Comparison of ENCODE assay signal across 21 cellular contexts in the genomic region with DNA sequence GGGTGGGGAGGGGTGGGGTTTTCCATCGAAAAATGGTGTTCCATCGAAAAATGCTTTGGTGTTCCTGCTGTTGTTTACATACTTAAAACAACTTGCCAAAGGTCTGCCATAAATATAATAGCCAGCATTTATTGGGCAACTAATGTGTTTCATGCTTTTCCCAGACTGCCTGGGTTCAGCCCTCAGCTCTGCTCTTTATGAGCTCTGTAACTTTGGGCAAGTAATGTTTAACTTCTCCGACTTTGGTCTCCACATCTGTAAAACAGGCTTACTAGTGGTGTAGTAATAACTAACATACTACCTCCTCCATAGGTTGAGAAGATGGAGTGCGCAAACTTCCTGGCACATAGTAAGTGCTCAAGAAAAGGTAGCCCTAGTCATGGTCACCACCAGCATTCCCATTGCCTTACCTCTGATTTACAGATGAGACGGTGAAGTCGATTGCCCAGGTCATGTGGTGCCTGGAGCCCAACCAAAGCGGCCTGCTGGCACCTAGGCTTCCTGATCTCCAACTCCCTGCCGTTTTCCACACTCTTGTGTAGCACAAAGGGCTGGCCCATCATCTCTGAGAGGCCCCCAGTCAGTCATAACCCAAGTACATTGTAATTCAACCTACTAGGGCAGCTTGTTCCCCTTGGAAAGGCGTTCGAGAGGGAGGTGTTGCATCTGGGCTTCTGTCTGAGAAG. TPM values are rescaled to one million over a fixed set of nuclear protein-coding genes. Genes with fewer than 3 reads are reported as not detected.
A peak's percentile ranks its signal among the peaks of the same experiment; 100 is the strongest.
DNase-seq lines count a peak whose midpoint lies in the region; ATAC-seq and TF ChIP-seq lines count a peak whose summit lies in the region.
"Had no signal": no experiment of that assay in that cellular context is flagged by ENCODE, and none has a peak within 500 bp of the region (broad histone marks: within the 10 kb centered on the region; RNA-seq: fewer than 3 reads in every experiment).

No MANE protein-coding gene starts in this region.

- DNase-seq in AG04450 (ENCODE audit: low read depth, low spot score) (no peak), IMR-90 (no peak), fibroblast of villous mesenchyme (ENCODE audit: low read depth) (peak; percentile 73), progenitor cell of endocrine pancreas (ENCODE audit: low spot score, unreplicated experiment) (no peak), SIG-M5 (lab: John Stamatoyannopoulos, UW) (no peak), NCI-H2171 (lab: John Stamatoyannopoulos, UW) (no peak), activated gamma-delta T cell treated with Interleukin-2 at 50 U/mL for 16 hours (no peak)
- DNase-seq: activated CD4-positive, CD25-positive, alpha-beta regulatory T cell; activated effector memory CD4-positive, alpha-beta T cell treated with Interleukin-2 at 50 U/mL for 16 hours; amniotic stem cell; EL; endodermal cell; foreskin fibroblast; MG63; naive B cell; NCI-H1694 treated with DMSO at 0.1 percent for 48 hours; stimulated activated naive B cell treated with anti-CD40 and anti-IgM and Interleukin-4, amounts not matched to agents 10 μg/mL and 1 μg/mL and 100 μg/mL, for 72 hours; upper lobe of right lung had no signal

- no peak overlapping the region for H3K56ac ChIP-seq in IMR-90 (ENCODE audit: extremely low read depth, insufficient read depth, low read length)

- H3K79me1 ChIP-seq in IMR-90 (ENCODE audit: low read depth in 1 of 2, low read length in 2 of 2) = peaks cover 16 to 93% of the 10 kb centered on the region in 2 experiments; a peak in 3 of 4 replicates

- peak overlapping the region; percentile 70; the same call in 1 of the 2 replicates for H2AK5ac ChIP-seq in IMR-90 (ENCODE audit: low read depth, low read length)

- no peak overlapping the region for H4K5ac ChIP-seq in IMR-90 (ENCODE audit: low read depth, low read length)

- H3K9me3 Mint-ChIP-seq in progenitor cell of endocrine pancreas (ENCODE audit: low read depth) = no peaks in the 10 kb centered on the region
- H3K9me3 Mint-ChIP-seq: endodermal cell; naive B cell; stimulated activated naive B cell treated with anti-CD40 and anti-IgM and Interleukin-4, amounts not matched to agents 10 μg/mL and 1 μg/mL and 100 μg/mL, for 72 hours had no signal

- 80% methylated on average over 4 of the region's 10 CpGs; no CpG with 5 or more reads in 1 of the 2 experiments for WGBS in IMR-90 (ENCODE audit: extremely low coverage in 2 of 2, insufficient read length in 1 of 2), 2 experiments

- H2BK5ac ChIP-seq in IMR-90 (ENCODE audit: low read depth, low read length, poor library complexity, severe bottlenecking) = peak overlapping the region; percentile 12

- H3K36me3 ChIP-seq in IMR-90 (ENCODE audit: control insufficient read depth, insufficient read depth, low read length) = no peaks in the 10 kb centered on the region; the same call in 1 of the 2 replicates
- H3K36me3 ChIP-seq: left lung, upper lobe of right lung had no signal

- H2BK15ac ChIP-seq in IMR-90 (ENCODE audit: low read depth, low read length) = no peak overlapping the region; the same call in 2 of the 3 replicates

- POLR2A ChIA-PET in AG04450 (lab: Yijun Ruan, JAX) (no interaction called here), IMR-90 (lab: Charles Lee; ENCODE audit: unreplicated experiment) (no interaction called here)

- no peak overlapping the region for H3K18ac ChIP-seq in IMR-90 (ENCODE audit: low read depth, low read length)

- H3K4me2 ChIP-seq in IMR-90 (ENCODE audit: low read depth, low read length) = no peak overlapping the region

- no peak for TF ChIP-seq RAD21 in IMR-90 (IDR thresholded peaks at IDR 0.05; ENCODE audit: low read length)

- peak overlapping the region; percentile 61; the same call in 1 of the 2 replicates for H3K23ac ChIP-seq in IMR-90 (ENCODE audit: low read depth, low read length)

- no peak overlapping the region for H2BK20ac ChIP-seq in IMR-90 (ENCODE audit: low read depth, low read length)

- no TSS peak for BruUV-seq in IMR-90 (replicated peaks; lab: Mats Ljungman, UMichigan)

- in situ Hi-C loops in IMR-90 (cut with MboI; ENCODE audit: low sequenced_read_pairs) = loop anchor here (10.0 kb wide), 1 partner anchor 1033 kb away; no protein-coding TSS in a partner anchor

- peaks cover 100% of the 10 kb centered on the region for H4K20me1 ChIP-seq in IMR-90 (ENCODE audit: insufficient read depth, low read length)

- intact Hi-C loops in IMR-90 (cut with micrococcal nuclease) = no loop called here

- H3K27me3 ChIP-seq in AG04450 (ENCODE audit: control insufficient read depth, insufficient read depth, low read length) = no peaks in the 10 kb centered on the region
- no peaks in the 10 kb centered on the region for H3K27me3 ChIP-seq in IMR-90 (ENCODE audit: control insufficient read depth, insufficient read depth, low read length)
- H3K27me3 ChIP-seq: left lung, MG63, upper lobe of right lung had no signal

- H4K91ac ChIP-seq in IMR-90 (ENCODE audit: insufficient read depth, low read depth, low read length) = no peak overlapping the region

- no peaks in the 10 kb centered on the region for H3K36me3 Mint-ChIP-seq in progenitor cell of endocrine pancreas (ENCODE audit: insufficient read depth)
- H3K36me3 Mint-ChIP-seq: naive B cell had no signal

- H3K9ac ChIP-seq in IMR-90 (ENCODE audit: low read depth, low read length) = no peak overlapping the region
- H3K9ac ChIP-seq: parathyroid adenoma had no signal

- H3K14ac ChIP-seq in IMR-90 (replicated peaks; ENCODE audit: low read depth, low read length) = peak overlapping the region; percentile 13

- H3K4me1 ChIP-seq in IMR-90 (ENCODE audit: control insufficient read depth, insufficient read depth, low read length) = peaks cover 82% of the 10 kb centered on the region

- ATAC-seq in IMR-90 (ENCODE audit: low read depth) (no peak), GM18502 (IDR thresholded peaks at IDR 0.05; ENCODE audit: poor library complexity, unreplicated experiment) (no peak)
- ATAC-seq: left lung; stimulated activated naive B cell treated with anti-CD40 and anti-IgM and Interleukin-4, amounts not matched to agents 10 μg/mL and 1 μg/mL and 100 μg/mL, for 72 hours; upper lobe of right lung had no signal

- TF ChIP-seq CTCF in AG04450 (IDR thresholded peaks at IDR 0.05; ENCODE audit: low read depth, low read length) (no peak), IMR-90 (conservative IDR thresholded peaks at IDR 0.05; ENCODE audit: low read depth, low read length) (no peak), fibroblast of villous mesenchyme (IDR thresholded peaks at IDR 0.05; ENCODE audit: insufficient read depth, low read depth, low read length) (no peak), progenitor cell of endocrine pancreas (IDR thresholded peaks at IDR 0.05; ENCODE audit: unreplicated experiment) (no peak)

- dilution Hi-C loops in IMR-90 (cut with HindIII; ENCODE audit: low sequenced_read_pairs, unreplicated experiment) = no loop called here

- peak overlapping the region in 1 of 2 experiments; percentile 20; a peak in 1 of 4 replicates for H4K8ac ChIP-seq in IMR-90 (ENCODE audit: low read depth in 2 of 2, low read length in 2 of 2)

- H2BK120ac ChIP-seq in IMR-90 (ENCODE audit: low read depth, low read length) = no peak overlapping the region

- CTCF ChIA-PET in AG04450 (lab: Charles Lee) = interaction anchor here (2.7 kb wide), 1 partner anchor 118 kb away, joined by 10 read pairs; no protein-coding TSS in a partner anchor
- CTCF ChIA-PET in IMR-90 (lab: Yijun Ruan, JAX) = no interaction called here

- no peaks in the 10 kb centered on the region for H3K27me3 Mint-ChIP-seq in progenitor cell of endocrine pancreas

- no peak overlapping the region for H3K4me3 Mint-ChIP-seq in progenitor cell of endocrine pancreas (ENCODE audit: low read depth)
- H3K4me3 Mint-ChIP-seq: endodermal cell; stimulated activated naive B cell treated with anti-CD40 and anti-IgM and Interleukin-4, amounts not matched to agents 10 μg/mL and 1 μg/mL and 100 μg/mL, for 72 hours had no signal

- peaks cover 70% of the 10 kb centered on the region for H3K9me1 ChIP-seq in IMR-90 (ENCODE audit: insufficient read depth, low read length)

- H3K4me3 ChIP-seq in AG04450 (ENCODE audit: low read depth, low read length) (no peak overlapping the region), IMR-90 (ENCODE audit: insufficient read depth, low read depth, low read length) (no peak overlapping the region), fibroblast of villous mesenchyme (ENCODE audit: low read depth, low read length) (no peak overlapping the region)
- H3K4me3 ChIP-seq: left lung, MG63, upper lobe of right lung had no signal

- no peak overlapping the region for H2AFZ ChIP-seq in IMR-90 (replicated peaks; ENCODE audit: low read length, poor library complexity)
- H2AFZ ChIP-seq: parathyroid adenoma had no signal

- no peak for TF ChIP-seq POLR2A in IMR-90 (IDR thresholded peaks at IDR 0.05; ENCODE audit: low read depth, low read length)

- H3K27ac ChIP-seq in AG04450 (ENCODE audit: low read depth, low read length) = peak overlapping the region; percentile 31
- no peak overlapping the region for H3K27ac ChIP-seq in IMR-90 (ENCODE audit: insufficient read depth, low read length)
- H3K27ac ChIP-seq: parathyroid adenoma, upper lobe of right lung had no signal

- H2AK9ac ChIP-seq in IMR-90 (replicated peaks; ENCODE audit: low read depth, low read length, poor library complexity) = no peak overlapping the region

- H3K27ac Mint-ChIP-seq in progenitor cell of endocrine pancreas = peak overlapping the region; percentile 52
- H3K27ac Mint-ChIP-seq: endodermal cell; stimulated activated naive B cell treated with anti-CD40 and anti-IgM and Interleukin-4, amounts not matched to agents 10 μg/mL and 1 μg/mL and 100 μg/mL, for 72 hours had no signal

- H3K4ac ChIP-seq in IMR-90 (ENCODE audit: low read depth, low read length) = peak overlapping the region; percentile 42

- no peaks in the 10 kb centered on the region; the same call in 1 of the 2 replicates for H3K9me3 ChIP-seq in AG04450 (ENCODE audit: control insufficient read depth, insufficient read depth, low read length)
- H3K9me3 ChIP-seq in IMR-90 (ENCODE audit: control insufficient read depth, insufficient read depth, low read length) = no peaks in the 10 kb centered on the region
- H3K9me3 ChIP-seq: left lung, MG63, upper lobe of right lung had no signal

- H3K4me1 Mint-ChIP-seq in progenitor cell of endocrine pancreas (ENCODE audit: low read depth) = peaks cover 56% of the 10 kb centered on the region

TF ChIP-seq in IMR-90, 13 proteins besides CTCF, POLR2A, EP300 and RAD21:
- 0 out of 2 replicates have a peak, but pooled peaks have one; percentile 3 for TF ChIP-seq MAZ (IDR thresholded peaks at IDR 0.05; ENCODE audit: borderline replicate concordance, low read depth, low read length)
- TF ChIP-seq MXI1 (IDR thresholded peaks at IDR 0.05; ENCODE audit: borderline replicate concordance, low read depth, low read length) = no peak

RNA-seq across cellular contexts. Expression of a gene that starts 8.9 kb away (rescaled TPM):
- 7.6 and 12.8 TPM in 2 replicates for polyA plus RNA-seq in AG04450 (2011; rRNA removed)
- polyA minus RNA-seq in AG04450 (2011; rRNA and poly(A)+ RNA removed) = 16.5 and 21.3 TPM in 2 replicates
- total RNA-seq in IMR-90 (2012; rRNA removed) = 6.6 and 6.7 TPM in 2 replicates
- 43.2 and 48.7 TPM in 2 replicates for polyA plus RNA-seq in IMR-90 (2012; rRNA removed)
- 39.5 and 51.2 TPM in 2 replicates for polyA plus RNA-seq in IMR-90 (2012; cell fraction: cytosol; rRNA removed)
- 57.0 and 113 TPM in 2 replicates for polyA plus RNA-seq in IMR-90 (2012; cell fraction: nucleus; rRNA removed; ENCODE audit: low replicate concordance)
- total RNA-seq in fibroblast of villous mesenchyme = 23.3 and 30.9 TPM in 2 replicates
- 81.6 and 85.2 TPM in 2 replicates for total RNA-seq in progenitor cell of endocrine pancreas
